1 cellular context compared by ENCODE assay signal in the genomic region with DNA sequence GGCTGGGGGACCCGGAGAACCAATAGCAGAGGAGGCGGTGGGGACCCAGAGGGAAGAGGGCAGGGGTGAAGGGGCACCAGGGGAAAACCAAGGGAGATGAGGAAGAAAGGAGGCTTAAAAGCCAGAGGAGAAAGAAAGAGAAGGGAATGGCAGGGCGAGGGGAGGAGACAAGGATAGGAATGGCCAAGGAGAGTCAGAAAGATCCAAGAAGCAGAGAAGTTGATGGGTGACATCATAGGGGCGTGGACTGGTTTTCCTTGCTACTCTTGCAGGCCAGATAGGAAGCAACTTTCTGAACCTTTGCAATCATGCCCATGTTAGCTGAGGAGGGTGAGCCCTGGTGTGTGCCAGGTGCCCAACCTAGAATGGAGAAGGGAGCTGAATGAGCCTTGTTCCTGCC.
TF ChIP-seq lines count a peak whose summit lies in the region.

No MANE protein-coding gene starts in this region.

TF ChIP-seq in HEK293, 187 proteins besides CTCF, POLR2A, EP300 and RAD21 (continued from another document):
- TF ChIP-seq, protein P1, sequence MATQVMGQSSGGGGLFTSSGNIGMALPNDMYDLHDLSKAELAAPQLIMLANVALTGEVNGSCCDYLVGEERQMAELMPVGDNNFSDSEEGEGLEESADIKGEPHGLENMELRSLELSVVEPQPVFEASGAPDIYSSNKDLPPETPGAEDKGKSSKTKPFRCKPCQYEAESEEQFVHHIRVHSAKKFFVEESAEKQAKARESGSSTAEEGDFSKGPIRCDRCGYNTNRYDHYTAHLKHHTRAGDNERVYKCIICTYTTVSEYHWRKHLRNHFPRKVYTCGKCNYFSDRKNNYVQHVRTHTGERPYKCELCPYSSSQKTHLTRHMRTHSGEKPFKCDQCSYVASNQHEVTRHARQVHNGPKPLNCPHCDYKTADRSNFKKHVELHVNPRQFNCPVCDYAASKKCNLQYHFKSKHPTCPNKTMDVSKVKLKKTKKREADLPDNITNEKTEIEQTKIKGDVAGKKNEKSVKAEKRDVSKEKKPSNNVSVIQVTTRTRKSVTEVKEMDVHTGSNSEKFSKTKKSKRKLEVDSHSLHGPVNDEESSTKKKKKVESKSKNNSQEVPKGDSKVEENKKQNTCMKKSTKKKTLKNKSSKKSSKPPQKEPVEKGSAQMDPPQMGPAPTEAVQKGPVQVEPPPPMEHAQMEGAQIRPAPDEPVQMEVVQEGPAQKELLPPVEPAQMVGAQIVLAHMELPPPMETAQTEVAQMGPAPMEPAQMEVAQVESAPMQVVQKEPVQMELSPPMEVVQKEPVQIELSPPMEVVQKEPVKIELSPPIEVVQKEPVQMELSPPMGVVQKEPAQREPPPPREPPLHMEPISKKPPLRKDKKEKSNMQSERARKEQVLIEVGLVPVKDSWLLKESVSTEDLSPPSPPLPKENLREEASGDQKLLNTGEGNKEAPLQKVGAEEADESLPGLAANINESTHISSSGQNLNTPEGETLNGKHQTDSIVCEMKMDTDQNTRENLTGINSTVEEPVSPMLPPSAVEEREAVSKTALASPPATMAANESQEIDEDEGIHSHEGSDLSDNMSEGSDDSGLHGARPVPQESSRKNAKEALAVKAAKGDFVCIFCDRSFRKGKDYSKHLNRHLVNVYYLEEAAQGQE (tag by site-specific recombination; IDR thresholded peaks at IDR 0.05) = no peak
- TF ChIP-seq, protein P2, sequence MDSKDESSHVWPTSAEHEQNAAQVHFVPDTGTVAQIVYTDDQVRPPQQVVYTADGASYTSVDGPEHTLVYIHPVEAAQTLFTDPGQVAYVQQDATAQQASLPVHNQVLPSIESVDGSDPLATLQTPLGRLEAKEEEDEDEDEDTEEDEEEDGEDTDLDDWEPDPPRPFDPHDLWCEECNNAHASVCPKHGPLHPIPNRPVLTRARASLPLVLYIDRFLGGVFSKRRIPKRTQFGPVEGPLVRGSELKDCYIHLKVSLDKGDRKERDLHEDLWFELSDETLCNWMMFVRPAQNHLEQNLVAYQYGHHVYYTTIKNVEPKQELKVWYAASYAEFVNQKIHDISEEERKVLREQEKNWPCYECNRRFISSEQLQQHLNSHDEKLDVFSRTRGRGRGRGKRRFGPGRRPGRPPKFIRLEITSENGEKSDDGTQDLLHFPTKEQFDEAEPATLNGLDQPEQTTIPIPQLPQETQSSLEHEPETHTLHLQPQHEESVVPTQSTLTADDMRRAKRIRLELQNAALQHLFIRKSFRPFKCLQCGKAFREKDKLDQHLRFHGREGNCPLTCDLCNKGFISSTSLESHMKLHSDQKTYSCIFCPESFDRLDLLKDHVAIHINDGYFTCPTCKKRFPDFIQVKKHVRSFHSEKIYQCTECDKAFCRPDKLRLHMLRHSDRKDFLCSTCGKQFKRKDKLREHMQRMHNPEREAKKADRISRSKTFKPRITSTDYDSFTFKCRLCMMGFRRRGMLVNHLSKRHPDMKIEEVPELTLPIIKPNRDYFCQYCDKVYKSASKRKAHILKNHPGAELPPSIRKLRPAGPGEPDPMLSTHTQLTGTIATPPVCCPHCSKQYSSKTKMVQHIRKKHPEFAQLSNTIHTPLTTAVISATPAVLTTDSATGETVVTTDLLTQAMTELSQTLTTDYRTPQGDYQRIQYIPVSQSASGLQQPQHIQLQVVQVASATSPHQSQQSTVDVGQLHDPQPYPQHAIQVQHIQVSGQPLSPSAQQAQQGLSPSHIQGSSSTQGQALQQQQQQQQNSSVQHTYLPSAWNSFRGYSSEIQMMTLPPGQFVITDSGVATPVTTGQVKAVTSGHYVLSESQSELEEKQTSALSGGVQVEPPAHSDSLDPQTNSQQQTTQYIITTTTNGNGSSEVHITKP (tag by site-specific recombination; IDR thresholded peaks at IDR 0.05) = no peak
- TF ChIP-seq, protein P3, sequence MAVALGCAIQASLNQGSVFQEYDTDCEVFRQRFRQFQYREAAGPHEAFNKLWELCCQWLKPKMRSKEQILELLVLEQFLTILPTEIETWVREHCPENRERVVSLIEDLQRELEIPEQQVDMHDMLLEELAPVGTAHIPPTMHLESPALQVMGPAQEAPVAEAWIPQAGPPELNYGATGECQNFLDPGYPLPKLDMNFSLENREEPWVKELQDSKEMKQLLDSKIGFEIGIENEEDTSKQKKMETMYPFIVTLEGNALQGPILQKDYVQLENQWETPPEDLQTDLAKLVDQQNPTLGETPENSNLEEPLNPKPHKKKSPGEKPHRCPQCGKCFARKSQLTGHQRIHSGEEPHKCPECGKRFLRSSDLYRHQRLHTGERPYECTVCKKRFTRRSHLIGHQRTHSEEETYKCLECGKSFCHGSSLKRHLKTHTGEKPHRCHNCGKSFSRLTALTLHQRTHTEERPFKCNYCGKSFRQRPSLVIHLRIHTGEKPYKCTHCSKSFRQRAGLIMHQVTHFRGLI (tag by site-specific recombination; IDR thresholded peaks at IDR 0.05) = no peak
- TF ChIP-seq, protein P4, sequence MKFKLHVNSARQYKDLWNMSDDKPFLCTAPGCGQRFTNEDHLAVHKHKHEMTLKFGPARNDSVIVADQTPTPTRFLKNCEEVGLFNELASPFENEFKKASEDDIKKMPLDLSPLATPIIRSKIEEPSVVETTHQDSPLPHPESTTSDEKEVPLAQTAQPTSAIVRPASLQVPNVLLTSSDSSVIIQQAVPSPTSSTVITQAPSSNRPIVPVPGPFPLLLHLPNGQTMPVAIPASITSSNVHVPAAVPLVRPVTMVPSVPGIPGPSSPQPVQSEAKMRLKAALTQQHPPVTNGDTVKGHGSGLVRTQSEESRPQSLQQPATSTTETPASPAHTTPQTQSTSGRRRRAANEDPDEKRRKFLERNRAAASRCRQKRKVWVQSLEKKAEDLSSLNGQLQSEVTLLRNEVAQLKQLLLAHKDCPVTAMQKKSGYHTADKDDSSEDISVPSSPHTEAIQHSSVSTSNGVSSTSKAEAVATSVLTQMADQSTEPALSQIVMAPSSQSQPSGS (tag by site-specific recombination; IDR thresholded peaks at IDR 0.05; ENCODE audit: low read depth) = peak; percentile 85
- TF ChIP-seq ZBTB7A (tag by site-specific recombination; IDR thresholded peaks at IDR 0.05; ENCODE audit: low read depth) (no peak), KLF9 (tag by site-specific recombination; IDR thresholded peaks at IDR 0.05; ENCODE audit: low read depth) (no peak; the same call in 1 of the 2 replicates), ZNF324 (tag by site-specific recombination; IDR thresholded peaks at IDR 0.05) (no peak), ZNF292 (tag by site-specific recombination; IDR thresholded peaks at IDR 0.05; ENCODE audit: borderline replicate concordance, low read depth) (no peak), ZNF426 (tag by site-specific recombination; IDR thresholded peaks at IDR 0.05) (no peak), SCRT1 (tag by site-specific recombination; IDR thresholded peaks at IDR 0.05; ENCODE audit: borderline replicate concordance) (no peak), ZNF843 (tag by site-specific recombination; IDR thresholded peaks at IDR 0.05) (no peak), PRDM1 (tag by site-specific recombination; IDR thresholded peaks at IDR 0.05) (peak; percentile 93), IKZF3 (tag by site-specific recombination; IDR thresholded peaks at IDR 0.05) (no peak), ZIC2 (tag by site-specific recombination; IDR thresholded peaks at IDR 0.05) (no peak), ZNF133 (tag by site-specific recombination; IDR thresholded peaks at IDR 0.05) (no peak), KLF1 (tag by site-specific recombination; IDR thresholded peaks at IDR 0.05) (peak; percentile 65), ZNF138 (tag by site-specific recombination; IDR thresholded peaks at IDR 0.05; ENCODE audit: borderline replicate concordance) (no peak), ZNF121 (tag by site-specific recombination; IDR thresholded peaks at IDR 0.05) (no peak), ZNF600 (tag by site-specific recombination; IDR thresholded peaks at IDR 0.05) (no peak), ZNF629 (tag by site-specific recombination; IDR thresholded peaks at IDR 0.05) (peak; percentile 64), YY2 (tag by site-specific recombination; IDR thresholded peaks at IDR 0.05) (no peak)
- TF ChIP-seq, protein P5, sequence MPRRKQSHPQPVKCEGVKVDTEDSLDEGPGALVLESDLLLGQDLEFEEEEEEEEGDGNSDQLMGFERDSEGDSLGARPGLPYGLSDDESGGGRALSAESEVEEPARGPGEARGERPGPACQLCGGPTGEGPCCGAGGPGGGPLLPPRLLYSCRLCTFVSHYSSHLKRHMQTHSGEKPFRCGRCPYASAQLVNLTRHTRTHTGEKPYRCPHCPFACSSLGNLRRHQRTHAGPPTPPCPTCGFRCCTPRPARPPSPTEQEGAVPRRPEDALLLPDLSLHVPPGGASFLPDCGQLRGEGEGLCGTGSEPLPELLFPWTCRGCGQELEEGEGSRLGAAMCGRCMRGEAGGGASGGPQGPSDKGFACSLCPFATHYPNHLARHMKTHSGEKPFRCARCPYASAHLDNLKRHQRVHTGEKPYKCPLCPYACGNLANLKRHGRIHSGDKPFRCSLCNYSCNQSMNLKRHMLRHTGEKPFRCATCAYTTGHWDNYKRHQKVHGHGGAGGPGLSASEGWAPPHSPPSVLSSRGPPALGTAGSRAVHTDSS (tag by site-specific recombination; IDR thresholded peaks at IDR 0.05) = no peak
- TF ChIP-seq, protein P6, sequence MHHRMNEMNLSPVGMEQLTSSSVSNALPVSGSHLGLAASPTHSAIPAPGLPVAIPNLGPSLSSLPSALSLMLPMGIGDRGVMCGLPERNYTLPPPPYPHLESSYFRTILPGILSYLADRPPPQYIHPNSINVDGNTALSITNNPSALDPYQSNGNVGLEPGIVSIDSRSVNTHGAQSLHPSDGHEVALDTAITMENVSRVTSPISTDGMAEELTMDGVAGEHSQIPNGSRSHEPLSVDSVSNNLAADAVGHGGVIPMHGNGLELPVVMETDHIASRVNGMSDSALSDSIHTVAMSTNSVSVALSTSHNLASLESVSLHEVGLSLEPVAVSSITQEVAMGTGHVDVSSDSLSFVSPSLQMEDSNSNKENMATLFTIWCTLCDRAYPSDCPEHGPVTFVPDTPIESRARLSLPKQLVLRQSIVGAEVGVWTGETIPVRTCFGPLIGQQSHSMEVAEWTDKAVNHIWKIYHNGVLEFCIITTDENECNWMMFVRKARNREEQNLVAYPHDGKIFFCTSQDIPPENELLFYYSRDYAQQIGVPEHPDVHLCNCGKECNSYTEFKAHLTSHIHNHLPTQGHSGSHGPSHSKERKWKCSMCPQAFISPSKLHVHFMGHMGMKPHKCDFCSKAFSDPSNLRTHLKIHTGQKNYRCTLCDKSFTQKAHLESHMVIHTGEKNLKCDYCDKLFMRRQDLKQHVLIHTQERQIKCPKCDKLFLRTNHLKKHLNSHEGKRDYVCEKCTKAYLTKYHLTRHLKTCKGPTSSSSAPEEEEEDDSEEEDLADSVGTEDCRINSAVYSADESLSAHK (tag by site-specific recombination; IDR thresholded peaks at IDR 0.05) = no peak
- TF ChIP-seq, protein P7, sequence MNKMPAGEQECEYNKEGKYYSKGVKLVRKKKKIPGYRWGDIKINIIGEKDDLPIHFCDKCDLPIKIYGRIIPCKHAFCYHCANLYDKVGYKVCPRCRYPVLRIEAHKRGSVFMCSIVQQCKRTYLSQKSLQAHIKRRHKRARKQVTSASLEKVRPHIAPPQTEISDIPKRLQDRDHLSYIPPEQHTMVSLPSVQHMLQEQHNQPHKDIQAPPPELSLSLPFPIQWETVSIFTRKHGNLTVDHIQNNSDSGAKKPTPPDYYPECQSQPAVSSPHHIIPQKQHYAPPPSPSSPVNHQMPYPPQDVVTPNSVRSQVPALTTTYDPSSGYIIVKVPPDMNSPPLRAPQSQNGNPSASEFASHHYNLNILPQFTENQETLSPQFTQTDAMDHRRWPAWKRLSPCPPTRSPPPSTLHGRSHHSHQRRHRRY (tag by site-specific recombination; IDR thresholded peaks at IDR 0.05) = no peak
